24 cellular contexts compared by ENCODE assay signal in genomic region chr10:130739016-130739756, GRCh38.
"Had no signal": no experiment of that assay in that cellular context is flagged by ENCODE, and none has a peak within 500 bp of the region (broad histone marks: within the 10 kb centered on the region; RNA-seq: fewer than 3 reads in every experiment).

No MANE protein-coding gene starts in this region.

- H3K27ac ChIP-seq: colonic mucosa, dorsolateral prefrontal cortex, pancreas, right atrium auricular region, tibial artery had no signal

- FAIRE-seq: bronchial epithelial cell, frontal cortex, islet of Langerhans, pancreas had no signal

- H3K36me3 Mint-ChIP-seq: activated naive CD4-positive, alpha-beta T cell treated with anti-CD3 and anti-CD28 coated beads, Interleukin-2, amount 50 U/mL, for 72 hours; mesothelial cell of epicardium; naive B cell had no signal

- H3K4me3 ChIP-seq: colonic mucosa, dorsolateral prefrontal cortex, pancreas, right atrium auricular region, tibial artery had no signal

- DNase-seq: activated B cell treated with CpG ODN at 0.5 μM for 24 hours; activated CD8-positive, alpha-beta memory T cell treated with anti-CD3 and anti-CD28 coated beads for 24 hours; activated naive CD4-positive, alpha-beta T cell; anterior cingulate cortex; colonic mucosa; effector memory CD4-positive, alpha-beta T cell; mammary epithelial cell; naive B cell; nephron progenitor cell; pancreas; stimulated activated CD4-positive, alpha-beta T cell treated with anti-CD3 and anti-CD28 coated beads, Interleukin-12 subunit alpha, Interleukin-12 subunit beta, amount 100 ng/mL, for 4 hours; stimulated activated CD4-positive, alpha-beta T cell treated with anti-CD3 and anti-CD28 coated beads, Interleukin-4, amount 100 ng/mL, for 1 hour; T-helper 1 cell had no signal

- H3K9me3 ChIP-seq: colonic mucosa, pancreas, right atrium auricular region, tibial artery had no signal

- ATAC-seq: activated naive CD4-positive, alpha-beta T cell treated with anti-CD3 and anti-CD28 coated beads, Interleukin-2, amount 50 U/mL, for 72 hours; activated T-helper 17 cell treated with anti-CD3 and anti-CD28 coated beads, Interleukin-2, amount 50 U/mL, for 72 hours; pancreas had no signal

- H3K27me3 Mint-ChIP-seq: activated B cell treated with CpG ODN at 0.5 μM for 24 hours; stimulated activated naive CD8-positive, alpha-beta T cell treated with anti-CD3 and anti-CD28 coated beads, Interleukin-15, Interleukin-2, amounts not matched to agents 100 ng/mL and 50 ng/mL, for 24 hours had no signal

- H3K9me3 Mint-ChIP-seq: mesothelial cell of epicardium; nephron progenitor cell; T-helper 2 cell treated with Interferon-gamma antibody and Interleukin-4, amounts not matched to agents 5 μg/mL and 100 μg/mL, for 36 hours had no signal

- H3K36me3 ChIP-seq: colonic mucosa, pancreas, right atrium auricular region, tibial artery had no signal

- H3K4me3 Mint-ChIP-seq: activated B cell treated with CpG ODN at 0.5 μM for 24 hours; activated T-helper 17 cell treated with anti-CD3 and anti-CD28 coated beads, Interleukin-2, amount 50 U/mL, for 72 hours; mesothelial cell of epicardium; nephron progenitor cell; stimulated activated naive CD8-positive, alpha-beta T cell treated with anti-CD3 and anti-CD28 coated beads, Interleukin-15, Interleukin-2, amounts not matched to agents 100 ng/mL and 50 ng/mL, for 24 hours; T-helper 2 cell treated with Interferon-gamma antibody and Interleukin-4, amounts not matched to agents 5 μg/mL and 100 μg/mL, for 36 hours had no signal

- H3K4me1 ChIP-seq: colonic mucosa, pancreas, right atrium auricular region, tibial artery had no signal

- H3K27ac Mint-ChIP-seq: activated B cell treated with CpG ODN at 0.5 μM for 24 hours; activated naive CD4-positive, alpha-beta T cell treated with anti-CD3 and anti-CD28 coated beads, Interleukin-2, amount 50 U/mL, for 72 hours; activated T-helper 17 cell treated with anti-CD3 and anti-CD28 coated beads, Interleukin-2, amount 50 U/mL, for 72 hours; mesothelial cell of epicardium; nephron progenitor cell; stimulated activated naive CD8-positive, alpha-beta T cell treated with anti-CD3 and anti-CD28 coated beads, Interleukin-15, Interleukin-2, amounts not matched to agents 100 ng/mL and 50 ng/mL, for 24 hours; T-helper 2 cell treated with Interferon-gamma antibody and Interleukin-4, amounts not matched to agents 5 μg/mL and 100 μg/mL, for 36 hours had no signal

- H3K27me3 ChIP-seq: colonic mucosa, pancreas, right atrium auricular region had no signal

- H3K4me1 Mint-ChIP-seq: activated B cell treated with CpG ODN at 0.5 μM for 24 hours; activated T-helper 17 cell treated with anti-CD3 and anti-CD28 coated beads, Interleukin-2, amount 50 U/mL, for 72 hours; mesothelial cell of epicardium; naive B cell had no signal
